In genomic region chr3:22029480-22029879, GRCh38 we compare ENCODE assay signal across 34 cellular contexts.
"Had no signal": no experiment of that assay in that cellular context is flagged by ENCODE, and none has a peak within 500 bp of the region (broad histone marks: within the 10 kb centered on the region; RNA-seq: fewer than 3 reads in every experiment).

No MANE protein-coding gene starts in this region.

- H3K27ac ChIP-seq: adrenal gland, ascending aorta, body of pancreas, brain microvascular endothelial cell, breast epithelium, cardiac muscle cell had no signal

- ATAC-seq: activated naive CD4-positive, alpha-beta T cell treated with anti-CD3 and anti-CD28 coated beads, Interleukin-2, amount 50 U/mL, for 72 hours; activated naive CD8-positive, alpha-beta T cell treated with anti-CD3 and anti-CD28 coated beads, Interleukin-2, amount 50 U/mL, for 24 hours; activated T-cell treated with anti-CD3 and anti-CD28 coated beads, Interleukin-2, amount 50 U/mL, for 4 hours; activated T-cell treated with anti-CD3 and anti-CD28 coated beads, Interleukin-2, amount 50 U/mL, for 72 hours; activated T-helper 17 cell treated with anti-CD3 and anti-CD28 coated beads, Interleukin-2, amount 50 U/mL, for 72 hours; body of pancreas had no signal

- H3K9me3 ChIP-seq: adrenal gland, ascending aorta, body of pancreas had no signal

- FAIRE-seq: astrocyte, bronchial epithelial cell had no signal

- H3K4me1 ChIP-seq: adrenal gland, ascending aorta, body of pancreas, breast epithelium had no signal

- H3K27me3 ChIP-seq: adrenal gland, ascending aorta, body of pancreas, brain microvascular endothelial cell, breast epithelium, cardiac muscle cell had no signal

- H3K36me3 ChIP-seq: adrenal gland, ascending aorta, brain microvascular endothelial cell, breast epithelium, cardiac muscle cell had no signal

- DNase-seq: activated effector memory CD4-positive, alpha-beta T cell treated with anti-CD3 and anti-CD28 coated beads, Interleukin-2, amount 50 U/mL, for 16 hours; activated effector memory CD4-positive, alpha-beta T cell treated with Interleukin-2 at 50 U/mL for 16 hours; activated gamma-delta T cell; activated gamma-delta T cell treated with Interleukin-2 at 50 U/mL for 16 hours; activated naive CD4-positive, alpha-beta T cell; activated naive CD4-positive, alpha-beta T cell treated with anti-CD3 and anti-CD28 coated beads for 36 hours; activated naive CD4-positive, alpha-beta T cell treated with anti-CD3 and anti-CD28 coated beads, Interleukin-2, amount 10 ng/mL, durations not matched to agents 7 days and 5 days; activated naive CD4-positive, alpha-beta T cell treated with anti-CD3 and anti-CD28 coated beads, Interleukin-2, amount 50 U/mL, for 16 hours; activated naive CD4-positive, alpha-beta T cell treated with Interleukin-2 at 50 U/mL for 16 hours; activated naive CD8-positive, alpha-beta T cell treated with anti-CD3 and anti-CD28 coated beads for 36 hours; activated naive CD8-positive, alpha-beta T cell treated with anti-CD3 and anti-CD28 coated beads, Interleukin-2, amount 10 ng/mL, durations not matched to agents 7 days and 5 days; activated naive CD8-positive, alpha-beta T cell treated with anti-CD3 and anti-CD28 coated beads, Interleukin-2, amount 50 U/mL, for 24 hours; activated T-cell treated with anti-CD3 and anti-CD28 coated beads, Interleukin-2, amount 50 U/mL, for 1 hour; activated T-cell treated with anti-CD3 and anti-CD28 coated beads, Interleukin-2, amount 50 U/mL, for 24 hours; activated T-cell treated with anti-CD3 and anti-CD28 coated beads, Interleukin-2, amount 50 U/mL, for 4 hours; activated T-cell treated with anti-CD3 and anti-CD28 coated beads, Interleukin-2, amount 50 U/mL, for 48 hours; activated T-cell treated with anti-CD3 and anti-CD28 coated beads, Interleukin-2, amount 50 U/mL, for 72 hours; adrenal gland; amniotic stem cell; amygdala; anterior cingulate cortex; aorta; body of pancreas; brain microvascular endothelial cell; caudate nucleus; central memory CD4-positive, alpha-beta T cell; cerebellar nuclear complex had no signal

- H3K4me3 ChIP-seq: adrenal gland, ascending aorta, body of pancreas, breast epithelium, cardiac muscle cell had no signal
